8 cellular contexts compared by ENCODE assay signal in the genomic region with DNA sequence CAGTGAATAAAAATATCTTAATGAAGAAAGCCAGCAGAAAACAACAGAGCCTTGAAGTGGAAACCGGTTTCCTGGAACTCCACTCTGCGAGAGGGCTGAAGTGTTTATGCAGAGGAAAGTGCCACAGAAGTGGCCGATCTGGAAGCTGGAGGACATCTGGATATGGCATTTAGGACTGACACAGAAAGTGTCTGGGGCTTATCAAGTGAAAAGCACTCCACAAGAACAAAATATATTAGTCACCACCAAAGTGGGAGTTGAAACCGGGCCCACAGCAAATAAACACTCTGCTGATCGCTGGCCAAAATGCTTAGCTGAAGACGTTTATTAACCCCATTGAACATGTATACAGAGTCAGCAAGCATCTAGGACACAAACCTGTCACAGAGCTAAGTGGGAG. TPM values are rescaled to one million over a fixed set of nuclear protein-coding genes. Genes with fewer than 3 reads are reported as not detected.
A peak's percentile ranks its signal among the peaks of the same experiment; 100 is the strongest.
DNase-seq lines count a peak whose midpoint lies in the region; ATAC-seq and TF ChIP-seq lines count a peak whose summit lies in the region.

No MANE protein-coding gene starts in this region.

- no peak overlapping the region for H2BK120ac ChIP-seq in mesendoderm (ENCODE audit: low read depth, low read length)

- no peaks in the 10 kb centered on the region for H3K27me3 Mint-ChIP-seq in activated naive CD8-positive, alpha-beta T cell treated with anti-CD3 and anti-CD28 coated beads, Interleukin-2, amount 10 ng/mL, durations not matched to agents 7 days and 5 days
- no peaks in the 10 kb centered on the region for H3K27me3 Mint-ChIP-seq in activated naive CD8-positive, alpha-beta T cell treated with anti-CD3 and anti-CD28 coated beads for 36 hours

- H3K18ac ChIP-seq in mesendoderm (ENCODE audit: low read length): no peak overlapping the region

- intact Hi-C loops in right lobe of liver (cut with DNase I): no loop called here

- H3K36me3 ChIP-seq in right lobe of liver: no peaks in the 10 kb centered on the region
- H3K36me3 ChIP-seq in urinary bladder (ENCODE audit: insufficient read depth): peaks cover 1% of the 10 kb centered on the region
- H3K36me3 ChIP-seq in mesendoderm (ENCODE audit: control insufficient read depth, insufficient read depth, low read length): no peaks in the 10 kb centered on the region

- no peak for TF ChIP-seq CTCF in right lobe of liver (IDR thresholded peaks at IDR 0.05)

- peaks cover 40% of the 10 kb centered on the region for H3K36me3 Mint-ChIP-seq in activated naive CD8-positive, alpha-beta T cell treated with anti-CD3 and anti-CD28 coated beads, Interleukin-2, amount 10 ng/mL, durations not matched to agents 7 days and 5 days
- peaks cover 18% of the 10 kb centered on the region for H3K36me3 Mint-ChIP-seq in activated naive CD8-positive, alpha-beta T cell treated with anti-CD3 and anti-CD28 coated beads for 36 hours

- no peak for DNase-seq in activated naive CD8-positive, alpha-beta T cell treated with anti-CD3 and anti-CD28 coated beads, Interleukin-2, amount 10 ng/mL, durations not matched to agents 7 days and 5 days
- DNase-seq in activated naive CD8-positive, alpha-beta T cell treated with anti-CD3 and anti-CD28 coated beads for 36 hours: no peak
- DNase-seq in amniotic epithelial cell (ENCODE audit: low read depth) (peak; percentile 87), right lobe of liver (no peak), mesendoderm (no peak)

- H3K79me2 ChIP-seq in mesendoderm (ENCODE audit: control insufficient read depth, insufficient read depth, low read length): no peaks in the 10 kb centered on the region

- no peak overlapping the region for H2AK5ac ChIP-seq in mesendoderm (ENCODE audit: low read length)

- H3K23ac ChIP-seq in mesendoderm (ENCODE audit: low read length): no peak overlapping the region

- no peak overlapping the region for H3K9ac ChIP-seq in mesendoderm (ENCODE audit: low read length)

- no peak overlapping the region for H4K5ac ChIP-seq in mesendoderm (ENCODE audit: low read length)

- no peak overlapping the region for H3K4me2 ChIP-seq in mesendoderm (ENCODE audit: low read length)

- H3K4ac ChIP-seq in mesendoderm (ENCODE audit: low read depth, low read length): no peak overlapping the region

- H2BK15ac ChIP-seq in mesendoderm (replicated peaks; ENCODE audit: low read depth): no peak overlapping the region

- peak overlapping the region in 2 of 3 donors; percentile 7 to 55 for H3K27ac ChIP-seq in right lobe of liver
- H3K27ac ChIP-seq in urinary bladder (ENCODE audit: low read depth): peak overlapping the region; percentile 49
- H3K27ac ChIP-seq in mesendoderm (ENCODE audit: low read depth, low read length): no peak overlapping the region

- no peak for TF ChIP-seq POLR2A in right lobe of liver (IDR thresholded peaks at IDR 0.05)

- peaks cover 2% of the 10 kb centered on the region for H3K79me1 ChIP-seq in mesendoderm (ENCODE audit: low read length)

- peaks cover 71% of the 10 kb centered on the region for H3K4me1 Mint-ChIP-seq in activated naive CD8-positive, alpha-beta T cell treated with anti-CD3 and anti-CD28 coated beads, Interleukin-2, amount 10 ng/mL, durations not matched to agents 7 days and 5 days
- H3K4me1 Mint-ChIP-seq in activated naive CD8-positive, alpha-beta T cell treated with anti-CD3 and anti-CD28 coated beads for 36 hours: peaks cover 68% of the 10 kb centered on the region

- H3K9me3 Mint-ChIP-seq in activated naive CD8-positive, alpha-beta T cell treated with anti-CD3 and anti-CD28 coated beads, Interleukin-2, amount 10 ng/mL, durations not matched to agents 7 days and 5 days: no peaks in the 10 kb centered on the region
- H3K9me3 Mint-ChIP-seq in activated naive CD8-positive, alpha-beta T cell treated with anti-CD3 and anti-CD28 coated beads for 36 hours: no peaks in the 10 kb centered on the region

- ATAC-seq in activated naive CD8-positive, alpha-beta T cell treated with anti-CD3 and anti-CD28 coated beads, Interleukin-2, amount 10 ng/mL, durations not matched to agents 7 days and 5 days (ENCODE audit: low read depth): no peak
- ATAC-seq in right lobe of liver (peak; percentile 13 to 40 (median 20)), GM21447 (IDR thresholded peaks at IDR 0.05; ENCODE audit: unreplicated experiment) (no peak), GM19035 (IDR thresholded peaks at IDR 0.05; ENCODE audit: unreplicated experiment) (no peak)

- H3K4me3 Mint-ChIP-seq in activated naive CD8-positive, alpha-beta T cell treated with anti-CD3 and anti-CD28 coated beads, Interleukin-2, amount 10 ng/mL, durations not matched to agents 7 days and 5 days: peak overlapping the region; percentile 52
- H3K4me3 Mint-ChIP-seq in activated naive CD8-positive, alpha-beta T cell treated with anti-CD3 and anti-CD28 coated beads for 36 hours: no peak overlapping the region

- H3K56ac ChIP-seq in mesendoderm (ENCODE audit: low read length): no peak overlapping the region

- no peak overlapping the region for H4K8ac ChIP-seq in mesendoderm (ENCODE audit: low read depth, low read length)

- H3K27ac Mint-ChIP-seq in activated naive CD8-positive, alpha-beta T cell treated with anti-CD3 and anti-CD28 coated beads, Interleukin-2, amount 10 ng/mL, durations not matched to agents 7 days and 5 days: peak overlapping the region; percentile 46
- H3K27ac Mint-ChIP-seq in activated naive CD8-positive, alpha-beta T cell treated with anti-CD3 and anti-CD28 coated beads for 36 hours: no peak overlapping the region

- H3K4me1 ChIP-seq in right lobe of liver: peaks cover 0 to 2% (median 0%) of the 10 kb centered on the region in 4 donors
- H3K4me1 ChIP-seq in urinary bladder (ENCODE audit: insufficient read depth): no peaks in the 10 kb centered on the region
- peaks cover 14% of the 10 kb centered on the region for H3K4me1 ChIP-seq in mesendoderm (ENCODE audit: control insufficient read depth, low read depth, low read length)

- POLR2A ChIA-PET in activated naive CD8-positive, alpha-beta T cell treated with anti-CD3 and anti-CD28 coated beads, Interleukin-2, amount 10 ng/mL, durations not matched to agents 7 days and 5 days (lab: Charles Lee): no interaction called here

- WGBS in right lobe of liver (ENCODE audit: insufficient coverage, low coverage, low lambda C conversion rate, missing lambda C conversion rate): 53% methylated on average over 6 of the region's 6 CpGs
- 7% methylated on average over 6 of the region's 6 CpGs for WGBS in urinary bladder
- WGBS in mesendoderm (ENCODE audit: extremely low coverage, insufficient coverage, low lambda C conversion rate): no CpG with 5 or more reads among the region's 6 CpGs

- H2BK5ac ChIP-seq in mesendoderm (ENCODE audit: low read length): no peak overlapping the region

- H3K4me3 ChIP-seq in right lobe of liver: no peak overlapping the region
- H3K4me3 ChIP-seq in urinary bladder (ENCODE audit: low read depth, low read length): no peak overlapping the region
- no peak overlapping the region for H3K4me3 ChIP-seq in mesendoderm (ENCODE audit: low read length)

- H3K9me3 ChIP-seq in right lobe of liver: no peaks in the 10 kb centered on the region

- H3K27me3 ChIP-seq in right lobe of liver (no peaks in the 10 kb centered on the region), mesendoderm (ENCODE audit: insufficient read depth, low read length, poor library complexity) (no peaks in the 10 kb centered on the region)

RNA-seq across cellular contexts. Expression of gene NOD1, which starts 7.8 kb away (rescaled TPM):
- 10 to 100 TPM; 26.8 to 28.2 TPM for total RNA-seq in activated naive CD8-positive, alpha-beta T cell treated with anti-CD3 and anti-CD28 coated beads, Interleukin-2, amount 10 ng/mL, durations not matched to agents 7 days and 5 days
- total RNA-seq in activated naive CD8-positive, alpha-beta T cell treated with anti-CD3 and anti-CD28 coated beads for 36 hours: 10 to 100 TPM; 12.6 to 12.8 TPM
- 1 to 10 TPM; 1.7 to 5.3 (median 2.7) TPM for total RNA-seq in right lobe of liver
- 14.9 TPM for total RNA-seq in urinary bladder
- polyA plus RNA-seq in urinary bladder: 9.8 TPM
- 5.5 TPM for polyA plus RNA-seq in mesendoderm (2013, experiment 1 of 2)
- polyA plus RNA-seq in mesendoderm (2013, experiment 2 of 2): 5.2 TPM

RNA-seq across cellular contexts. Expression of gene GGCT, which starts 33.8 kb away (rescaled TPM):
- total RNA-seq in activated naive CD8-positive, alpha-beta T cell treated with anti-CD3 and anti-CD28 coated beads, Interleukin-2, amount 10 ng/mL, durations not matched to agents 7 days and 5 days: 10 to 100 TPM; 40.2 to 42.7 TPM
- 10 to 100 TPM; 91.4 to 93.3 TPM for total RNA-seq in activated naive CD8-positive, alpha-beta T cell treated with anti-CD3 and anti-CD28 coated beads for 36 hours
- total RNA-seq in right lobe of liver (10 to 100 TPM; 13.2 to 23.8 (median 16.8) TPM), urinary bladder (33.6 TPM)
- polyA plus RNA-seq in urinary bladder: 36.1 TPM
- 81.7 TPM for polyA plus RNA-seq in mesendoderm (2013, experiment 1 of 2)
- 83.4 TPM for polyA plus RNA-seq in mesendoderm (2013, experiment 2 of 2)

Comparison
In these comparisons a context has a peak if more than half of its experiments do, and no peak if none do; other contexts are left out.
1. ATAC-seq: peak in right lobe of liver (4 of 4); none in activated naive CD8-positive, alpha-beta T cell treated with anti-CD3 and anti-CD28 coated beads, Interleukin-2, amount 10 ng/mL, durations not matched to agents 7 days and 5 days (single experiment), GM21447 (single experiment) and GM19035 (single experiment).